Comparison of ENCODE assay signal across 9 cellular contexts in the genomic region with DNA sequence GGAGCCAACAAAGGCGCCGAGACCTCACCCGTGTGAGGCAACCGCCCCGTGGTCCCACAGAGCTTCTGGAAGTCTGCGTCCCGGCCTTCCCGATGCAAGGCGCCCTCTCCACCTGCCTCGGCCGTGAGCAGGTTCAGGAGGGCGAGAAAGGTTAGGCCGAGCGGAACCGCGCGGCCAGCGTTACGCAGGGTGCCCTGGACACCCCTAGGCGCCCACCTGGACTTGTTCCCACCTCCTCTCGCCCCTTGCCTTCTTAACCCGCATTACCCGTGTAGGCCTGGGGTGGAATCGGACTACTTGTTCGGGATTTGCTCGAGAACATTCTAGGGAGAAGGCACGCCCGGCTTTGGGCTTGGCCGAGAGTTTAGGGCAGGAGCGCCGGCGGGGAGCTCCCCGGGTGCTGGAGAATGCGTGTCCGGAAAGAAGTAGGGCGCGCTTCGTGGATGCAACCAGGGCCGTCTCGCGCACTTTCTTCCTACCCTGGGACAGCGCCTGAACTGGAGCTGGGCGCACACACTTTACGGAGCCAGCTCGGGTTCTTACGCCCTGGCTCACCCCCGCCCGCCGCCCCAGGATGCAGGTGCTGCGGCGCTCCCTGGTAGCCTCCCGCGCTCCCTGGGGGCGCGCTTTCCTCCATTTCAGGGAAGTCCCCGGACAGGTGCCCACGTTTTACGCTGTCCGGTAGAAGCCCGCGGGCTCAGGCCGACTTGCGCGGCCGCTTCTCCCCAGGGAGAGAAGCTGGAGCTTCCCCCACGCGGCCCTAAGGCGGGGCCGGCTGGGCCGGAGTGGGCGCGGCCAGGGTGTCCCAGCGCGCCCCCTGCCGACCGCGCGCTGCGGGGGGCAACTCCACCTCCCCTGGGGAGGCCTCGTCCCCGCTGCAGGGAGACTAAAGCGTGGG.
DNase-seq lines count a peak whose midpoint lies in the region; ATAC-seq, FAIRE-seq and TF ChIP-seq lines count a peak whose summit lies in the region.
"Had no signal": no experiment of that assay in that cellular context is flagged by ENCODE, and none has a peak within 500 bp of the region (broad histone marks: within the 10 kb centered on the region; RNA-seq: fewer than 3 reads in every experiment).

No MANE protein-coding gene starts in this region.

- H3K79me1 ChIP-seq in mesendoderm (ENCODE audit: low read length): no peaks in the 10 kb centered on the region

- in situ Hi-C loops in HepG2 (cut with HindIII; ENCODE audit: extremely low pct_ligation_motif_present, low pct_unique_long_range_greater_than_20kb): no loop called here
- in situ Hi-C loops in Panc1 (cut with HindIII; ENCODE audit: low pct_unique_long_range_greater_than_20kb, low sequenced_read_pairs): no loop called here

- peak overlapping the region in 1 of 3 donors; percentile 32 for H3K4me3 ChIP-seq in liver (ENCODE audit: low read depth in 1 of 3, low read length in 3 of 3)
- no peak overlapping the region for H3K4me3 ChIP-seq in HepG2 (replicated peaks in 1 of 3; ENCODE audit: insufficient read depth in 1 of 3, low read depth in 2 of 3, low read length in 3 of 3)
- no peak overlapping the region for H3K4me3 ChIP-seq in Panc1 (ENCODE audit: low read depth in 2 of 2, low read length in 2 of 2)
- peak overlapping the region; percentile 41 for H3K4me3 ChIP-seq in iPS-15b (ENCODE audit: low read depth, low read length)
- no peak overlapping the region for H3K4me3 ChIP-seq in mesendoderm (ENCODE audit: low read length)

- H4K8ac ChIP-seq in mesendoderm (ENCODE audit: low read depth, low read length): no peak overlapping the region

- H3K9ac ChIP-seq in liver (ENCODE audit: low read depth in 1 of 2, low read length in 2 of 2): no peak overlapping the region
- no peak overlapping the region for H3K9ac ChIP-seq in HepG2 (ENCODE audit: insufficient read depth, low read depth, low read length)
- no peak overlapping the region for H3K9ac ChIP-seq in iPS-15b (ENCODE audit: low read depth, low read length)
- H3K9ac ChIP-seq in mesendoderm (ENCODE audit: low read length): no peak overlapping the region

- intact Hi-C loops in HepG2 (cut with micrococcal nuclease; ENCODE audit: unreplicated experiment): no loop called here
- intact Hi-C loops in Panc1 (cut with micrococcal nuclease; ENCODE audit: unreplicated experiment): no loop called here

- POLR2A ChIA-PET in HepG2 (lab: Yijun Ruan, JAX): no interaction called here
- POLR2A ChIA-PET in Panc1 (lab: Charles Lee): no interaction called here

- H4K5ac ChIP-seq in mesendoderm (ENCODE audit: low read length): no peak overlapping the region

- no peak for DNase-seq in HepG2 (ENCODE audit: low spot score)
- DNase-seq in Panc1 (ENCODE audit: low read depth, low spot score): no peak
- no peak for DNase-seq in OCI-M2 (lab: John Stamatoyannopoulos, UW; ENCODE audit: unreplicated experiment)
- no peak for DNase-seq in activated CD4-positive, alpha-beta T cell treated with anti-CD3 and anti-CD28 coated beads for 48 hours
- no peak for DNase-seq in mesendoderm
- DNase-seq: activated gamma-delta T cell had no signal

- BruUV-seq in HepG2 (replicated peaks; lab: Mats Ljungman, UMichigan) (no TSS peak), Panc1 (replicated peaks; lab: Mats Ljungman, UMichigan) (no TSS peak)

- TF ChIP-seq RAD21 in liver (IDR thresholded peaks at IDR 0.05): no peak
- TF ChIP-seq RAD21 in HepG2 (CRISPR knock-in tag; IDR thresholded peaks at IDR 0.05): no peak

- H2BK120ac ChIP-seq in mesendoderm (ENCODE audit: low read depth, low read length): no peak overlapping the region

- peaks cover 26 to 44% (median 31%) of the 10 kb centered on the region in 4 donors for H3K4me1 ChIP-seq in liver (ENCODE audit: control insufficient read depth in 4 of 4, insufficient read depth in 4 of 4, low read length in 3 of 4)
- no peaks in the 10 kb centered on the region for H3K4me1 ChIP-seq in HepG2 (ENCODE audit: insufficient read depth, low read length)
- no peaks in the 10 kb centered on the region; the same call in 1 of the 2 replicates for H3K4me1 ChIP-seq in Panc1 (ENCODE audit: control insufficient read depth, insufficient read depth, low read length)
- H3K4me1 ChIP-seq in iPS-15b (ENCODE audit: control insufficient read depth, insufficient read depth, low read length): no peaks in the 10 kb centered on the region
- H3K4me1 ChIP-seq in mesendoderm (ENCODE audit: control insufficient read depth, low read depth, low read length): no peaks in the 10 kb centered on the region

- no peak overlapping the region for H3K18ac ChIP-seq in mesendoderm (ENCODE audit: low read length)

- TF ChIP-seq CTCF in liver (IDR thresholded peaks at IDR 0.05; ENCODE audit: low read depth, low read length, missing input control) (peak; percentile 37), HepG2 (CRISPR knock-in tag; IDR thresholded peaks at IDR 0.05) (no peak; the same call in 1 of the 2 replicates), Panc1 (IDR thresholded peaks at IDR 0.05) (peak; percentile 82)

- H4K20me1 ChIP-seq in HepG2 (ENCODE audit: insufficient read depth, low read length): no peaks in the 10 kb centered on the region

- no peak for FAIRE-seq in HepG2 (lab: Jason Lieb, UNC)

- no peak overlapping the region for H2AK5ac ChIP-seq in mesendoderm (ENCODE audit: low read length)

- no peak overlapping the region for H3K56ac ChIP-seq in mesendoderm (ENCODE audit: low read length)

- H3K36me3 ChIP-seq in liver (ENCODE audit: control insufficient read depth in 4 of 4, insufficient read depth in 3 of 4, low read depth in 1 of 4, low read length in 3 of 4) (no peaks in the 10 kb centered on the region), HepG2 (replicated peaks in 1 of 2; ENCODE audit: control insufficient read depth in 1 of 2, insufficient read depth in 2 of 2, low read length in 2 of 2) (no peaks in the 10 kb centered on the region), Panc1 (ENCODE audit: control insufficient read depth, insufficient read depth, low read length) (0 out of 2 replicates have a peak, but pooled peaks cover 3% of the 10 kb centered on the region), iPS-15b (ENCODE audit: control insufficient read depth, insufficient read depth, low read length) (no peaks in the 10 kb centered on the region), mesendoderm (ENCODE audit: control insufficient read depth, insufficient read depth, low read length) (no peaks in the 10 kb centered on the region)

- ATAC-seq in HepG2: no peak; the same call in 2 of the 3 replicates
- peak; percentile 73 for ATAC-seq in Panc1
- no peak for ATAC-seq in GM21526 (IDR thresholded peaks at IDR 0.05; ENCODE audit: low FRiP score, unreplicated experiment)

- no peak for TF ChIP-seq POLR2A in HepG2 (IDR thresholded peaks at IDR 0.05; ENCODE audit: insufficient read depth in 1 of 2, low read depth in 2 of 2, low read length in 2 of 2)

- WGBS in liver: 5% methylated on average over 82 of the region's 82 CpGs
- 75% methylated on average over 54 of the region's 82 CpGs for WGBS in HepG2 (ENCODE audit: low lambda C conversion rate)
- WGBS in mesendoderm (ENCODE audit: extremely low coverage, insufficient coverage, low lambda C conversion rate): no CpG with 5 or more reads among the region's 82 CpGs

- H2BK15ac ChIP-seq in mesendoderm (replicated peaks; ENCODE audit: low read depth): no peak overlapping the region

- H3K9me3 ChIP-seq in liver (ENCODE audit: control insufficient read depth in 4 of 4, low read length in 3 of 4) (no peaks in the 10 kb centered on the region), HepG2 (ENCODE audit: low read length) (no peaks in the 10 kb centered on the region), Panc1 (ENCODE audit: control insufficient read depth, insufficient read depth, low read depth, low read length) (no peaks in the 10 kb centered on the region), iPS-15b (ENCODE audit: control insufficient read depth, insufficient read depth, low read length) (no peaks in the 10 kb centered on the region)

- no peak overlapping the region for H3K4ac ChIP-seq in mesendoderm (ENCODE audit: low read depth, low read length)

- no peak for TF ChIP-seq EP300 in HepG2 (IDR thresholded peaks at IDR 0.05; ENCODE audit: low read depth in 2 of 2, low read length in 2 of 2)
- TF ChIP-seq EP300 in HepG2 (CRISPR knock-in tag; IDR thresholded peaks at IDR 0.05; ENCODE audit: borderline replicate concordance): no peak

- H3K4me2 ChIP-seq in HepG2 (ENCODE audit: low read depth, low read length): no peak overlapping the region
- H3K4me2 ChIP-seq in mesendoderm (ENCODE audit: low read length): no peak overlapping the region

- no peak overlapping the region for H3K27ac ChIP-seq in liver (ENCODE audit: low read depth in 1 of 2, low read length in 2 of 2)
- H3K27ac ChIP-seq in HepG2 (ENCODE audit: extremely low read length, insufficient read depth, low read length): no peak overlapping the region
- no peak overlapping the region for H3K27ac ChIP-seq in Panc1 (ENCODE audit: low read length)
- H3K27ac ChIP-seq in mesendoderm (ENCODE audit: low read depth, low read length): no peak overlapping the region

- H2AFZ ChIP-seq in HepG2 (ENCODE audit: low read length): no peak overlapping the region

- H3K79me2 ChIP-seq in HepG2 (ENCODE audit: insufficient read depth, low read length) (no peaks in the 10 kb centered on the region), mesendoderm (ENCODE audit: control insufficient read depth, insufficient read depth, low read length) (no peaks in the 10 kb centered on the region)

- no peak overlapping the region for H2BK5ac ChIP-seq in mesendoderm (ENCODE audit: low read length)

- H3K27me3 ChIP-seq in liver (ENCODE audit: control insufficient read depth in 4 of 4, insufficient read depth in 4 of 4, low read length in 3 of 4) (peaks cover 0 to 29% (median 17%) of the 10 kb centered on the region in 4 donors), HepG2 (ENCODE audit: control insufficient read depth in 1 of 2, insufficient read depth in 2 of 2, low read length in 2 of 2) (peaks cover 0 to 36% of the 10 kb centered on the region in 2 experiments; a peak in 3 of 5 replicates), Panc1 (ENCODE audit: control insufficient read depth, insufficient read depth, low read length) (peaks cover 30% of the 10 kb centered on the region), iPS-15b (ENCODE audit: control insufficient read depth, insufficient read depth, low read length) (peaks cover 89% of the 10 kb centered on the region), mesendoderm (ENCODE audit: insufficient read depth, low read length, poor library complexity) (peaks cover 66% of the 10 kb centered on the region)

- CTCF ChIA-PET in HepG2 (lab: Yijun Ruan, JAX; ENCODE audit: low intra/inter-chr PET ratio, low total read pairs) (no interaction called here), Panc1 (lab: Charles Lee) (no interaction called here)

- H3K23ac ChIP-seq in mesendoderm (ENCODE audit: low read length): no peak overlapping the region

TF ChIP-seq in HepG2, 621 proteins besides CTCF, POLR2A, EP300 and RAD21 (continues in another document):
- no peak for TF ChIP-seq ZNF549 (CRISPR knock-in tag; IDR thresholded peaks at IDR 0.05)
- no peak for TF ChIP-seq KLF12 (CRISPR knock-in tag; IDR thresholded peaks at IDR 0.05; ENCODE audit: borderline replicate concordance)
- no peak for TF ChIP-seq ZNF703 (CRISPR knock-in tag; IDR thresholded peaks at IDR 0.05; ENCODE audit: borderline replicate concordance)
- no peak for TF ChIP-seq ZNF331 (CRISPR knock-in tag; IDR thresholded peaks at IDR 0.05)
